In the genomic region with DNA sequence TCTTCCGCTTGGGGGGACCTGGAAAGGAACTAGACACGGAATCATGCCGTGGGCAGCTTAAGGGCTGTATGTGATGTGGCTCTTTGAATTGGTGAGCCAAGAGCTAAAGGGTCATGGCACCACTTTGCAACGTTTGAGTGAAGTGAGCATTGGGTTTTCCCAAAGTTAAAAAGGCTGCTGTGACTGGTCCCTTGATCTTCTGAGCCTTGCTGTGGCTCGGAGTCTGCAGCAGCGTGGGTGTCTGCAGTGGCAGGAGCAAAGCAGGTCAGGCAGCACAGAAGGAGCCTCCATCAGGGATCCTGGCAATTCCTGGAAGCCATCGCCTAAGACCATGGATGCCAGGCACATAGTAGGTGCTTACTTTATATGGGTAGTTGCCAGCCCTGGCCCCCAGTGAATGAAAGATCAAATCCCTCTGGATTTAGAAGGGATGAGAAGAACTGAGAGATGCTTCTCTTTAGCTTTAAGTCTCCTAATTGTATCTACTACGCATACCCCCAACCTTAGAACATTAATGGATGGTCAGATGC, we compare ENCODE assay signal across 13 cellular contexts. TPM values are rescaled to one million over a fixed set of nuclear protein-coding genes. Genes with fewer than 3 reads are reported as not detected.
DNase-seq lines count a peak whose midpoint lies in the region; ATAC-seq and TF ChIP-seq lines count a peak whose summit lies in the region.
"Had no signal": no experiment of that assay in that cellular context is flagged by ENCODE, and none has a peak within 500 bp of the region (broad histone marks: within the 10 kb centered on the region; RNA-seq: fewer than 3 reads in every experiment).

No MANE protein-coding gene starts in this region.

- H3K23ac ChIP-seq in mesendoderm (ENCODE audit: low read length): no peak overlapping the region

- H3K27me3 Mint-ChIP-seq in T-helper 2 cell treated with Interferon-gamma antibody and Interleukin-4, amounts not matched to agents 5 μg/mL and 100 μg/mL, for 36 hours (ENCODE audit: low read depth): no peaks in the 10 kb centered on the region

- H4K5ac ChIP-seq in mesendoderm (ENCODE audit: low read length): no peak overlapping the region

- intact Hi-C loops in PC-9 (cut with micrococcal nuclease; ENCODE audit: unreplicated experiment): loop anchor here (5.0 kb wide), 1 partner anchor 35 kb away; no protein-coding TSS in a partner anchor
- intact Hi-C loops in mammary epithelial cell (cut with micrococcal nuclease): no loop called here
- intact Hi-C loops in gastrocnemius medialis (cut with DNase I; ENCODE audit: low total_unique reads): loop anchor here (5.0 kb wide), 1 partner anchor 35 kb away; no protein-coding TSS in a partner anchor

- peaks cover 33% of the 10 kb centered on the region for H3K4me1 ChIP-seq in PC-9 (replicated peaks; ENCODE audit: insufficient read depth)
- peaks cover 17% of the 10 kb centered on the region for H3K4me1 ChIP-seq in mammary epithelial cell (ENCODE audit: insufficient read depth, low read length)
- H3K4me1 ChIP-seq in gastrocnemius medialis: peaks cover 15 to 21% of the 10 kb centered on the region in 2 donors
- H3K4me1 ChIP-seq in mesendoderm (ENCODE audit: control insufficient read depth, low read depth, low read length): peaks cover 4% of the 10 kb centered on the region

- no peaks in the 10 kb centered on the region for H4K20me1 ChIP-seq in PC-9 (ENCODE audit: insufficient read depth)
- H4K20me1 ChIP-seq in mammary epithelial cell (ENCODE audit: insufficient read depth, low read length): no peaks in the 10 kb centered on the region

- TF ChIP-seq CTCF in PC-9 (conservative IDR thresholded peaks at IDR 0.05) (no peak), mammary epithelial cell (conservative IDR thresholded peaks at IDR 0.05 in 1 of 2, IDR thresholded peaks at IDR 0.05 in 1 of 2; ENCODE audit: extremely low read depth in 1 of 2, insufficient read depth in 1 of 2, low read depth in 1 of 2, low read length in 2 of 2) (no peak), gastrocnemius medialis (IDR thresholded peaks at IDR 0.05 in 4 of 5, conservative IDR thresholded peaks at IDR 0.05 in 1 of 5) (no peak)

- peak overlapping the region; percentile 49 for H3K27ac Mint-ChIP-seq in T-helper 2 cell treated with Interferon-gamma antibody and Interleukin-4, amounts not matched to agents 5 μg/mL and 100 μg/mL, for 36 hours

- peak overlapping the region; percentile 98 for H3K4me3 Mint-ChIP-seq in T-helper 2 cell treated with Interferon-gamma antibody and Interleukin-4, amounts not matched to agents 5 μg/mL and 100 μg/mL, for 36 hours

- H2AFZ ChIP-seq in PC-9 (no peak overlapping the region), mammary epithelial cell (ENCODE audit: low read depth, low read length) (peak overlapping the region; percentile 97)

- H3K9ac ChIP-seq in mammary epithelial cell (ENCODE audit: insufficient read depth, low read length) (peak overlapping the region; percentile 90), mesendoderm (ENCODE audit: low read length) (no peak overlapping the region)

- peaks cover 45% of the 10 kb centered on the region for H3K4me1 Mint-ChIP-seq in T-helper 2 cell treated with Interferon-gamma antibody and Interleukin-4, amounts not matched to agents 5 μg/mL and 100 μg/mL, for 36 hours (ENCODE audit: low read depth)

- no peak overlapping the region for H2BK120ac ChIP-seq in mesendoderm (ENCODE audit: low read depth, low read length)

- no peaks in the 10 kb centered on the region for H3K9me2 ChIP-seq in PC-9 (ENCODE audit: insufficient read depth)

- CTCF ChIA-PET in PC-9 (lab: Charles Lee): no interaction called here
- CTCF ChIA-PET in mammary epithelial cell (lab: Charles Lee; ENCODE audit: low non-redundant PET): no interaction called here

- H3K4ac ChIP-seq in mesendoderm (ENCODE audit: low read depth, low read length): no peak overlapping the region

- no peak overlapping the region for H3K56ac ChIP-seq in mesendoderm (ENCODE audit: low read length)

- no peak for ATAC-seq in gastrocnemius medialis
- ATAC-seq: lower lobe of right lung had no signal

- no peak overlapping the region for H2BK5ac ChIP-seq in mesendoderm (ENCODE audit: low read length)

- no peaks in the 10 kb centered on the region for H3F3A ChIP-seq in PC-9 (ENCODE audit: insufficient read depth, low read depth)

- in situ Hi-C loops in mammary epithelial cell (cut with MboI; ENCODE audit: low sequenced_read_pairs in 2 of 2) (no loop called here), gastrocnemius medialis (cut with MboI; ENCODE audit: low sequenced_read_pairs in 4 of 4) (no loop called here)

- POLR2A ChIA-PET in PC-9 (lab: Charles Lee; ENCODE audit: unreplicated experiment): no interaction called here

- H4K8ac ChIP-seq in mesendoderm (ENCODE audit: low read depth, low read length): no peak overlapping the region

- dilution Hi-C loops in mammary epithelial cell (cut with HindIII; ENCODE audit: low sequenced_read_pairs): no loop called here

- BruUV-seq in PC-9 (replicated peaks; lab: Mats Ljungman, UMichigan) (TSS peak; percentile 48), mammary epithelial cell (replicated peaks; lab: Mats Ljungman, UMichigan) (no TSS peak)

- no peaks in the 10 kb centered on the region for H3K9me3 Mint-ChIP-seq in T-helper 2 cell treated with Interferon-gamma antibody and Interleukin-4, amounts not matched to agents 5 μg/mL and 100 μg/mL, for 36 hours

- no peaks in the 10 kb centered on the region for H3K27me3 ChIP-seq in PC-9 (ENCODE audit: insufficient read depth, low read depth)
- H3K27me3 ChIP-seq in mammary epithelial cell (ENCODE audit: insufficient read depth, low read length): no peaks in the 10 kb centered on the region
- no peaks in the 10 kb centered on the region for H3K27me3 ChIP-seq in gastrocnemius medialis
- H3K27me3 ChIP-seq in mesendoderm (ENCODE audit: insufficient read depth, low read length, poor library complexity): no peaks in the 10 kb centered on the region

- H3K36me3 ChIP-seq in PC-9 (ENCODE audit: low read depth) (no peaks in the 10 kb centered on the region), mammary epithelial cell (ENCODE audit: insufficient read depth, low read length) (no peaks in the 10 kb centered on the region), gastrocnemius medialis (no peaks in the 10 kb centered on the region), mesendoderm (ENCODE audit: control insufficient read depth, insufficient read depth, low read length) (no peaks in the 10 kb centered on the region)
- H3K36me3 ChIP-seq: lower lobe of right lung had no signal

- H3K4me2 ChIP-seq in PC-9 (peak overlapping the region; percentile 84), mammary epithelial cell (ENCODE audit: insufficient read depth, low read depth, low read length) (peak overlapping the region; percentile 84), mesendoderm (ENCODE audit: low read length) (no peak overlapping the region)

- H3K79me1 ChIP-seq in mesendoderm (ENCODE audit: low read length): peaks cover 5% of the 10 kb centered on the region

- no peak for TF ChIP-seq POLR2A in gastrocnemius medialis (IDR thresholded peaks at IDR 0.05)

- H3K36me3 Mint-ChIP-seq in T-helper 2 cell treated with Interferon-gamma antibody and Interleukin-4, amounts not matched to agents 5 μg/mL and 100 μg/mL, for 36 hours (ENCODE audit: low read depth): peaks cover 11% of the 10 kb centered on the region

- peak overlapping the region; percentile 71; the same call in 1 of the 2 replicates for H3K27ac ChIP-seq in PC-9
- H3K27ac ChIP-seq in mammary epithelial cell (ENCODE audit: insufficient read depth, low read depth, low read length): peak overlapping the region; percentile 93
- peak overlapping the region; percentile 90 to 98 (median 94) for H3K27ac ChIP-seq in gastrocnemius medialis
- H3K27ac ChIP-seq in mesendoderm (ENCODE audit: low read depth, low read length): no peak overlapping the region

- 20% methylated on average over 8 of the region's 8 CpGs for WGBS in mammary epithelial cell (ENCODE audit: low coverage, missing lambda C conversion rate)
- no CpG with 5 or more reads among the region's 8 CpGs for WGBS in mesendoderm (ENCODE audit: extremely low coverage, insufficient coverage, low lambda C conversion rate)

- H3K9me3 ChIP-seq in PC-9 (ENCODE audit: insufficient read depth, low read depth) (no peaks in the 10 kb centered on the region), mammary epithelial cell (replicated peaks; ENCODE audit: insufficient read depth, low read length) (no peaks in the 10 kb centered on the region), gastrocnemius medialis (no peaks in the 10 kb centered on the region)
- H3K9me3 ChIP-seq: lower lobe of right lung had no signal

- DNase-seq in T-helper 2 cell treated with Interferon-gamma antibody and Interleukin-4, amounts not matched to agents 5 μg/mL and 100 μg/mL, for 36 hours (ENCODE audit: low spot score): peak; percentile 25
- DNase-seq in T-helper 2 cell (no peak), PC-9 (no peak), mammary epithelial cell (peak; percentile 16), gastrocnemius medialis (no peak), RPMI8226 (no peak), mesendoderm (no peak)
- no peak for DNase-seq in effector CD4-positive, alpha-beta T cell
- DNase-seq: activated effector memory CD4-positive, alpha-beta T cell treated with anti-CD3 and anti-CD28 coated beads, Interleukin-2, amount 50 U/mL, for 16 hours; erythroblast; lower lobe of right lung; NCI-H1436 treated with DMSO at 0.1 percent for 48 hours; SHP77 treated with DMSO at 0.1 percent for 48 hours had no signal

- no peak overlapping the region for H2AK5ac ChIP-seq in mesendoderm (ENCODE audit: low read length)

- no peak overlapping the region for H3K18ac ChIP-seq in mesendoderm (ENCODE audit: low read length)

- H2BK15ac ChIP-seq in mesendoderm (replicated peaks; ENCODE audit: low read depth): no peak overlapping the region

- H3K79me2 ChIP-seq in PC-9 (ENCODE audit: low read depth) (peaks cover 47% of the 10 kb centered on the region), mammary epithelial cell (ENCODE audit: insufficient read depth, low read length) (peaks cover 54% of the 10 kb centered on the region), mesendoderm (ENCODE audit: control insufficient read depth, insufficient read depth, low read length) (peaks cover 3% of the 10 kb centered on the region)

- H3K4me3 ChIP-seq in PC-9: peak overlapping the region; percentile 81; the same call in 1 of the 2 replicates
- peak overlapping the region; percentile 53 to 72 (median 70) for H3K4me3 ChIP-seq in mammary epithelial cell (replicated peaks in 1 of 3; ENCODE audit: insufficient read depth in 1 of 3, low read depth in 2 of 3, low read length in 3 of 3)
- H3K4me3 ChIP-seq in gastrocnemius medialis: no peak overlapping the region
- H3K4me3 ChIP-seq in mesendoderm (ENCODE audit: low read length): no peak overlapping the region

RNA-seq across cellular contexts. Expression of gene SMYD2, which starts 1.8 kb away (rescaled TPM):
- 36.4 and 41.2 TPM in 2 replicates for total RNA-seq in PC-9 (2021)
- total RNA-seq in mammary epithelial cell: 10 to 100 TPM; 41.3 to 42.1 TPM
- 48.8 TPM for polyA plus RNA-seq in mammary epithelial cell
- 39.4 TPM for polyA minus RNA-seq in mammary epithelial cell
- 100 to 1,000 TPM in 1 of 4 donors, 10 to 100 TPM in 3; 57.2 to 112 (median 80.4) TPM for total RNA-seq in gastrocnemius medialis
- 15.1 TPM for polyA plus RNA-seq in mesendoderm (2013, experiment 1 of 2)
- polyA plus RNA-seq in mesendoderm (2013, experiment 2 of 2): 16.4 TPM

Comparison
In these comparisons a context has a peak if more than half of its experiments do, and no peak if none do; other contexts are left out.
1. DNase-seq: peak in T-helper 2 cell treated with Interferon-gamma antibody and Interleukin-4, amounts not matched to agents 5 μg/mL and 100 μg/mL, for 36 hours (single experiment) and mammary epithelial cell (single experiment); none in T-helper 2 cell (0 of 5), PC-9 (0 of 2), gastrocnemius medialis (0 of 2), RPMI8226 (single experiment), mesendoderm (single experiment) and effector CD4-positive, alpha-beta T cell (single experiment).
2. H3K4me3 ChIP-seq: peak in PC-9 (single experiment) and mammary epithelial cell (3 of 3); none in gastrocnemius medialis (0 of 4) and mesendoderm (single experiment).